In the genomic region with DNA sequence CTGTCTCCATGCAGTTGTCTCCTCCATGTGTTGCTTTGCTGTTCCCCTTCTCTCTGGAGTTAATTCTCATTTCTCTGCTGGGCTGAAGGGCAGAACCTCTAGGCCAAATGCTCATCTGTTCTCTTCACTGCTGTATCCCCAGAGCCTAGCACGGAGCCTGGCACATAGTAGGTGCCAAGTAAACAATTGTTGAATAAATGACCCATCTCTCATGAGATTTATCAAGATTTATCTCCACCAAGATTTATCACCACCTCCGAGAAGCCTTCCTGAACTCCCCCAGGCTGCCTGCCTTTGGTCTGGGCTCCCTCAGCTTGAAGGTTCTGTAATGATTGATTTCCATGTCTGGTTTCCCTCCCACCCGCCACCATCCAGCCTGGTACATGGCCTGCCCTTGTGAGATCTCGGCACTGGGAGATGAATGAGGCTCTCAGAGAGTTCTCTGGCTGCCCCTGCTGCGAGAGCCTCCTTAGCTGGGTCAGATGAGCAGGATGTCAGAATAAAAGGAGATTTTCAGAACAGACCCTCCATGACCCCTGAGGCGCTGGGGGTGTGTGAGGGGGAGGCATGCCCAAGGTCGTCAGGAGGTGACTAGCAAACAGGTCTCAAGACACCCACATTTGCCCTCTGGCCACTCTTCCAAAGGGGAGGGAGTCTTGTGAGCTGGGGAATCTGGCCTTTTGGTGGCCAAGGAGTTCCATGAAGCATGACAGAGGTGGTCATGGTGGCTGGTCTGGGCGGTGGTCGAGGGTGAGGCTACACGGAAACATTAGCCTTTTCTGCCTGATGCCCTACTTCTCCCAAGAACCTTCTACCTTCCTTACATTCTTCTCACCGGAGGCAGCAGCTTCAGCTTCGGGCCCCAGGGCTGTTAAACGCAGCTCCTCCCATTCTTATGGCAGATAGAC, we compare ENCODE assay signal across 15 cellular contexts. TPM values are rescaled to one million over a fixed set of nuclear protein-coding genes. Genes with fewer than 3 reads are reported as not detected.
DNase-seq lines count a peak whose midpoint lies in the region; ATAC-seq, FAIRE-seq and TF ChIP-seq lines count a peak whose summit lies in the region.
"Had no signal": no experiment of that assay in that cellular context is flagged by ENCODE, and none has a peak within 500 bp of the region (broad histone marks: within the 10 kb centered on the region; RNA-seq: fewer than 3 reads in every experiment).

No MANE protein-coding gene starts in this region.

- no peaks in the 10 kb centered on the region for H3K79me2 ChIP-seq in astrocyte (ENCODE audit: insufficient read depth, low read length)

- H3K27ac ChIP-seq in CD4-positive, CD25-positive, alpha-beta regulatory T cell (ENCODE audit: insufficient read depth, low read length, poor library complexity, severe bottlenecking), result no peak overlapping the region
- no peak overlapping the region for H3K27ac ChIP-seq in astrocyte (ENCODE audit: low read depth, low read length)
- no peak overlapping the region for H3K27ac ChIP-seq in naive thymus-derived CD4-positive, alpha-beta T cell (ENCODE audit: low read depth, low read length)
- H3K27ac ChIP-seq: thoracic aorta had no signal

- peaks cover 9 to 54% (median 35%) of the 10 kb centered on the region in 4 donors for H3K4me1 Mint-ChIP-seq in CD4-positive, CD25-positive, alpha-beta regulatory T cell
- H3K4me1 Mint-ChIP-seq in astrocyte (ENCODE audit: low read depth, unreplicated experiment), result no peaks in the 10 kb centered on the region
- H3K4me1 Mint-ChIP-seq in naive thymus-derived CD4-positive, alpha-beta T cell, result peaks cover 18 to 51% (median 35%) of the 10 kb centered on the region in 7 donors

- H3K9me3 ChIP-seq in CD4-positive, CD25-positive, alpha-beta regulatory T cell (ENCODE audit: control insufficient read depth in 2 of 2, low read length in 2 of 2), result no peaks in the 10 kb centered on the region
- no peaks in the 10 kb centered on the region for H3K9me3 ChIP-seq in astrocyte (ENCODE audit: insufficient read depth, low read depth, low read length)
- H3K9me3 ChIP-seq in naive thymus-derived CD4-positive, alpha-beta T cell (ENCODE audit: control insufficient read depth in 2 of 3, low read length in 3 of 3), result no peaks in the 10 kb centered on the region
- H3K9me3 ChIP-seq: thoracic aorta had no signal

- intact Hi-C loops in naive thymus-derived CD4-positive, alpha-beta T cell (cut with micrococcal nuclease), result loop anchor here (2.0 to 5.0 kb wide), 4 partner anchors 54 to 854 kb away; partner anchors contain the start of genes RPS3 (in 2 of the 2), GVQW3 (in 1 of the 2) and THAP12 (in 1 of the 2)

- no peak for TF ChIP-seq CTCF in astrocyte (IDR thresholded peaks at IDR 0.05; ENCODE audit: insufficient read depth, low read depth, low read length)

- H3K27me3 Mint-ChIP-seq in CD4-positive, CD25-positive, alpha-beta regulatory T cell, result no peaks in the 10 kb centered on the region
- peaks cover 48% of the 10 kb centered on the region for H3K27me3 Mint-ChIP-seq in astrocyte (ENCODE audit: low read depth, unreplicated experiment)
- H3K27me3 Mint-ChIP-seq in naive thymus-derived CD4-positive, alpha-beta T cell, result peaks cover 0 to 26% (median 0%) of the 10 kb centered on the region in 5 donors

- peaks cover 0 to 2% (median 0%) of the 10 kb centered on the region in 7 donors for H3K9me3 Mint-ChIP-seq in CD4-positive, CD25-positive, alpha-beta regulatory T cell
- peaks cover 2% of the 10 kb centered on the region for H3K9me3 Mint-ChIP-seq in astrocyte (ENCODE audit: unreplicated experiment)
- H3K9me3 Mint-ChIP-seq in naive thymus-derived CD4-positive, alpha-beta T cell, result no peaks in the 10 kb centered on the region

- POLR2A ChIA-PET in naive thymus-derived CD4-positive, alpha-beta T cell (lab: Charles Lee), result no interaction called here

- H3K4me3 ChIP-seq in CD4-positive, CD25-positive, alpha-beta regulatory T cell (ENCODE audit: low read depth, low read length), result no peak overlapping the region
- H3K4me3 ChIP-seq in astrocyte (ENCODE audit: insufficient read depth, low read depth, low read length), result no peak overlapping the region
- H3K4me3 ChIP-seq in naive thymus-derived CD4-positive, alpha-beta T cell (ENCODE audit: low read length), result no peak overlapping the region
- H3K4me3 ChIP-seq: thoracic aorta had no signal

- H3K4me2 ChIP-seq in astrocyte (ENCODE audit: low read length), result no peak overlapping the region

- in situ Hi-C loops in Caki2 (cut with HindIII; ENCODE audit: low pct_unique_long_range_greater_than_20kb, low sequenced_read_pairs), result no loop called here

- H3K27ac Mint-ChIP-seq in CD4-positive, CD25-positive, alpha-beta regulatory T cell, result peak overlapping the region; percentile 22 to 62 (median 48)
- H3K27ac Mint-ChIP-seq in astrocyte (ENCODE audit: unreplicated experiment), result no peak overlapping the region
- peak overlapping the region in 7 of 9 donors; percentile 14 to 75 (median 41) for H3K27ac Mint-ChIP-seq in naive thymus-derived CD4-positive, alpha-beta T cell

- peaks cover 11% of the 10 kb centered on the region for H4K20me1 ChIP-seq in astrocyte (ENCODE audit: insufficient read depth, low read length)

- DNase-seq in CD4-positive, CD25-positive, alpha-beta regulatory T cell, result no peak
- peak; percentile 48 for DNase-seq in Caki2 (ENCODE audit: low read depth)
- no peak for DNase-seq in astrocyte (ENCODE audit: low read depth)
- DNase-seq in naive thymus-derived CD4-positive, alpha-beta T cell, result no peak
- DNase-seq in NCI-H187 (lab: John Stamatoyannopoulos, UW), result no peak
- DNase-seq in occipital lobe (lab: John Stamatoyannopoulos, UW), result no peak
- DNase-seq: mammary epithelial cell; nucleus accumbens; stimulated activated CD4-positive, alpha-beta T cell treated with anti-CD3 and anti-CD28 coated beads, Interleukin-4, amount 100 ng/mL, for 1 hour; stimulated activated CD8-positive, alpha-beta memory T cell treated with anti-CD3 and anti-CD28 coated beads, Interleukin-4, amount 100 ng/mL, for 48 hours; SW 1271 had no signal

- H3K36me3 Mint-ChIP-seq in CD4-positive, CD25-positive, alpha-beta regulatory T cell, result no peaks in the 10 kb centered on the region
- H3K36me3 Mint-ChIP-seq in astrocyte (ENCODE audit: low read depth, unreplicated experiment), result peaks cover 4% of the 10 kb centered on the region
- no peaks in the 10 kb centered on the region for H3K36me3 Mint-ChIP-seq in naive thymus-derived CD4-positive, alpha-beta T cell

- CTCF ChIA-PET in naive thymus-derived CD4-positive, alpha-beta T cell (lab: Charles Lee), result interaction anchor here (8.7 to 8.8 kb wide), 2 partner anchors 84 to 141 kb away, joined by 93 to 147 read pairs; no protein-coding TSS in a partner anchor

- H3K4me3 Mint-ChIP-seq in CD4-positive, CD25-positive, alpha-beta regulatory T cell, result peak overlapping the region; percentile 61 to 87 (median 85)
- peak overlapping the region; percentile 18 for H3K4me3 Mint-ChIP-seq in astrocyte (ENCODE audit: unreplicated experiment)
- peak overlapping the region; percentile 8 to 89 (median 80) for H3K4me3 Mint-ChIP-seq in naive thymus-derived CD4-positive, alpha-beta T cell

- no peak for FAIRE-seq in astrocyte (lab: Jason Lieb, UNC)

- H3K27me3 ChIP-seq in CD4-positive, CD25-positive, alpha-beta regulatory T cell (ENCODE audit: control insufficient read depth, insufficient read depth, low read length), result no peaks in the 10 kb centered on the region
- H3K27me3 ChIP-seq in astrocyte (ENCODE audit: insufficient read depth, low read length), result no peaks in the 10 kb centered on the region
- no peaks in the 10 kb centered on the region for H3K27me3 ChIP-seq in naive thymus-derived CD4-positive, alpha-beta T cell (ENCODE audit: control insufficient read depth in 2 of 2, insufficient read depth in 2 of 2, low read length in 2 of 2)

- no peaks in the 10 kb centered on the region for H3K36me3 ChIP-seq in CD4-positive, CD25-positive, alpha-beta regulatory T cell (ENCODE audit: control insufficient read depth, insufficient read depth, low read length)
- no peaks in the 10 kb centered on the region for H3K36me3 ChIP-seq in astrocyte (ENCODE audit: insufficient read depth, low read length)
- no peaks in the 10 kb centered on the region for H3K36me3 ChIP-seq in naive thymus-derived CD4-positive, alpha-beta T cell (ENCODE audit: control insufficient read depth in 2 of 3, insufficient read depth in 3 of 3, low read length in 3 of 3)
- H3K36me3 ChIP-seq: thoracic aorta had no signal

- H3K9ac ChIP-seq in astrocyte (ENCODE audit: low read length), result no peak overlapping the region

- no peak overlapping the region for H2AFZ ChIP-seq in astrocyte (ENCODE audit: low read depth, low read length)

- no peak for ATAC-seq in CD4-positive, CD25-positive, alpha-beta regulatory T cell (ENCODE audit: low read depth in 2 of 2)
- no peak for ATAC-seq in naive thymus-derived CD4-positive, alpha-beta T cell
- ATAC-seq in HG03135 (IDR thresholded peaks at IDR 0.05; ENCODE audit: unreplicated experiment), result no peak
- ATAC-seq: activated CD4-positive, CD25-positive, alpha-beta regulatory T cell treated with anti-CD3 and anti-CD28 coated beads, Interleukin-2, amount 50 U/mL, for 24 hours; esophagus mucosa had no signal

- H3K4me1 ChIP-seq in CD4-positive, CD25-positive, alpha-beta regulatory T cell (ENCODE audit: control insufficient read depth, insufficient read depth, low read length, poor library complexity, severe bottlenecking), result peaks cover 36% of the 10 kb centered on the region
- peaks cover 10% of the 10 kb centered on the region for H3K4me1 ChIP-seq in astrocyte (ENCODE audit: insufficient read depth, low read length)
- H3K4me1 ChIP-seq in naive thymus-derived CD4-positive, alpha-beta T cell (ENCODE audit: control insufficient read depth in 2 of 2, insufficient read depth in 2 of 2, low read length in 2 of 2), result peaks cover 5 to 21% of the 10 kb centered on the region in 2 donors

RNA-seq across cellular contexts. Expression of gene GDPD5, which starts 2.5 kb away (rescaled TPM):
- total RNA-seq in CD4-positive, CD25-positive, alpha-beta regulatory T cell, result 170 TPM
- 10 to 100 TPM in 3 of 4 donors, 1 to 10 TPM in 1; 8.0 to 23.4 (median 15.9) TPM for polyA plus RNA-seq in CD4-positive, CD25-positive, alpha-beta regulatory T cell
- total RNA-seq in Caki2 (2014; rRNA removed; shearing (Covaris generic); ENCODE audit: low replicate concordance), result 1.6 and 2.8 TPM in 2 replicates
- total RNA-seq in astrocyte (6.7 and 9.4 TPM in 2 replicates), occipital lobe (9.8 TPM)
- total RNA-seq in naive thymus-derived CD4-positive, alpha-beta T cell, result 10 to 100 TPM; 18.0 to 50.3 (median 24.7) TPM
- polyA plus RNA-seq in naive thymus-derived CD4-positive, alpha-beta T cell, result 1 to 10 TPM; 3.9 to 7.1 TPM

RNA-seq across cellular contexts. Expression of gene SERPINH1, which starts 33.9 kb away (rescaled TPM):
- total RNA-seq in CD4-positive, CD25-positive, alpha-beta regulatory T cell, result 3.4 TPM
- polyA plus RNA-seq in CD4-positive, CD25-positive, alpha-beta regulatory T cell, result 1 to 10 TPM; 1.2 to 4.5 (median 3.3) TPM
- total RNA-seq in Caki2 (2014; rRNA removed; shearing (Covaris generic); ENCODE audit: low replicate concordance), result 51.3 and 72.5 TPM in 2 replicates
- total RNA-seq in astrocyte (768 and 923 TPM in 2 replicates), occipital lobe (29.3 TPM)
- total RNA-seq in naive thymus-derived CD4-positive, alpha-beta T cell, result 10 to 100 TPM in 3 of 5 experiments, 1 to 10 TPM in 2; 5.1 to 19.9 (median 13.2) TPM
- 1 to 10 TPM; 2.9 to 7.8 TPM for polyA plus RNA-seq in naive thymus-derived CD4-positive, alpha-beta T cell

Comparison
In these comparisons a context has a peak if more than half of its experiments do, and no peak if none do; other contexts are left out.
1. H3K4me3 Mint-ChIP-seq: peak in every context shown above with its lines; median percentile 85 in CD4-positive, CD25-positive, alpha-beta regulatory T cell; 80 in naive thymus-derived CD4-positive, alpha-beta T cell; 18 in astrocyte.
2. RNA of gene SERPINH1, which starts 33.9 kb away (total RNA-seq): 768 to 923 TPM in astrocyte; 51.3 to 72.5 TPM in Caki2, 29.3 TPM in occipital lobe (single experiment), 5.1 to 19.9 TPM in naive thymus-derived CD4-positive, alpha-beta T cell and 3.4 TPM in CD4-positive, CD25-positive, alpha-beta regulatory T cell (single experiment); every median in the first group is over 10 times any median in the second.